ENCODE assay signal across 12 cellular contexts in genomic region chr2:109663721-109664120, GRCh38. TPM values are rescaled to one million over a fixed set of nuclear protein-coding genes. Genes with fewer than 3 reads are reported as not detected.
DNase-seq lines count a peak whose midpoint lies in the region; ATAC-seq and TF ChIP-seq lines count a peak whose summit lies in the region.
"Had no signal": no experiment of that assay in that cellular context is flagged by ENCODE, and none has a peak within 500 bp of the region (broad histone marks: within the 10 kb centered on the region; RNA-seq: fewer than 3 reads in every experiment).

No MANE protein-coding gene starts in this region.

- ATAC-seq in GM19452 (IDR thresholded peaks at IDR 0.05; ENCODE audit: unreplicated experiment) (no peak), GM18861 (IDR thresholded peaks at IDR 0.05; ENCODE audit: unreplicated experiment) (no peak)

- intact Hi-C loops in posterior vena cava (cut with DNase I): no loop called here

- TF ChIP-seq CTCF in fibroblast of villous mesenchyme (IDR thresholded peaks at IDR 0.05; ENCODE audit: insufficient read depth, low read depth, low read length): no peak

- DNase-seq in G401 (ENCODE audit: low spot score): peak; percentile 94
- DNase-seq in SHP77 (lab: John Stamatoyannopoulos, UW): peak; percentile 78 to 84
- DNase-seq in fibroblast of villous mesenchyme (ENCODE audit: low read depth): peak; percentile 47
- peak; percentile 87 for DNase-seq in posterior vena cava (ENCODE audit: low spot score)
- DNase-seq in NOMO-1 treated with DMSO at 0.1 percent for 48 hours (lab: John Stamatoyannopoulos, UW; ENCODE audit: unreplicated experiment): no peak
- DNase-seq in SW 1271 (lab: John Stamatoyannopoulos, UW): no peak
- DNase-seq: DND-41, T1000 had no signal

- in situ Hi-C loops in G401 (cut with HindIII; ENCODE audit: low sequenced_read_pairs): no loop called here

- H3K4me3 ChIP-seq in fibroblast of villous mesenchyme (ENCODE audit: low read depth, low read length): no peak overlapping the region
- H3K4me3 ChIP-seq: coronary artery, neural progenitor cell had no signal

RNA-seq across cellular contexts. Expression of gene SOWAHC, which starts 49.6 kb away (rescaled TPM):
- total RNA-seq in G401 (2014; rRNA removed; shearing (Covaris generic)): 0.06 and 0.34 TPM in 2 replicates
- total RNA-seq in fibroblast of villous mesenchyme (9.3 and 10.8 TPM in 2 replicates), posterior vena cava (10 to 100 TPM in 1 of 2 donors, 1 to 10 TPM in 1; 8.8 to 12.2 TPM)

RNA-seq across cellular contexts. Expression of gene SEPTIN10, which starts 50.0 kb away (rescaled TPM):
- total RNA-seq in G401 (2014; rRNA removed; shearing (Covaris generic)): 6.4 and 12.3 TPM in 2 replicates
- total RNA-seq in fibroblast of villous mesenchyme (73.1 and 83.3 TPM in 2 replicates), posterior vena cava (100 to 1,000 TPM in 1 of 2 donors, 10 to 100 TPM in 1; 88.3 to 115 TPM)

Comparison
In these comparisons a context has a peak if more than half of its experiments do, and no peak if none do; other contexts are left out.
1. DNase-seq: peak in G401 (single experiment), SHP77 (2 of 2), fibroblast of villous mesenchyme (single experiment) and posterior vena cava (single experiment); none in NOMO-1 treated with DMSO at 0.1 percent for 48 hours (single experiment) and SW 1271 (0 of 2).